In genomic region chr3:72998489-72998888, GRCh38 we compare ENCODE assay signal across 9 cellular contexts. TPM values are rescaled to one million over a fixed set of nuclear protein-coding genes. Genes with fewer than 3 reads are reported as not detected.
DNase-seq lines count a peak whose midpoint lies in the region; ATAC-seq and TF ChIP-seq lines count a peak whose summit lies in the region.
"Had no signal": no experiment of that assay in that cellular context is flagged by ENCODE, and none has a peak within 500 bp of the region (broad histone marks: within the 10 kb centered on the region; RNA-seq: fewer than 3 reads in every experiment).

No MANE protein-coding gene starts in this region.

- H3K36me3 ChIP-seq in BLaER1 treated with 17β-estradiol and CSF1 and Interleukin-3, amounts not matched to agents 10 nM and 100 nM: peaks cover 51 to 56% (median 54%) of the 10 kb centered on the region in 11 experiments
- H3K36me3 ChIP-seq in MM.1S (replicated peaks; ENCODE audit: insufficient read depth, low read length) (peaks cover 3% of the 10 kb centered on the region; the same call in 1 of the 2 replicates), ectodermal cell (ENCODE audit: control insufficient read depth, insufficient read depth, low read length) (peaks cover 18% of the 10 kb centered on the region), mucosa of descending colon (ENCODE audit: low read depth) (no peaks in the 10 kb centered on the region)

- peak overlapping the region; percentile 80 to 95 (median 90) for H3K4me3 ChIP-seq in BLaER1 treated with 17β-estradiol and CSF1 and Interleukin-3, amounts not matched to agents 10 nM and 100 nM
- H3K4me3 ChIP-seq in MM.1S (ENCODE audit: low read length): peak overlapping the region; percentile 73
- peak overlapping the region; percentile 81 for H3K4me3 ChIP-seq in ectodermal cell (ENCODE audit: insufficient read depth, low read depth, low read length)
- no peak overlapping the region for H3K4me3 ChIP-seq in mucosa of descending colon

- peak overlapping the region; percentile 95 to 98 (median 98); a peak in 21 of 22 replicates for H3K9ac ChIP-seq in BLaER1 treated with 17β-estradiol and CSF1 and Interleukin-3, amounts not matched to agents 10 nM and 100 nM
- peak overlapping the region; percentile 85; the same call in 1 of the 2 replicates for H3K9ac ChIP-seq in MM.1S (ENCODE audit: low read length)

- H3K79me2 ChIP-seq in MM.1S (ENCODE audit: low read length): peaks cover 65% of the 10 kb centered on the region

- 52 to 67% methylated on average over 4 of the region's 4 CpGs for WGBS in ectodermal cell, 2 experiments

- no peak overlapping the region for H2AFZ ChIP-seq in MM.1S (ENCODE audit: low read length)

- intact Hi-C loops in mucosa of descending colon (cut with DNase I, micrococcal nuclease): no loop called here

- H3K9me2 ChIP-seq in MM.1S (replicated peaks; ENCODE audit: insufficient read depth, low read length): no peaks in the 10 kb centered on the region

- no peak for ATAC-seq in mucosa of descending colon
- no peak for ATAC-seq in omental fat pad (ENCODE audit: low FRiP score)

- peaks cover 50% of the 10 kb centered on the region for H3K4me1 Mint-ChIP-seq in nephron progenitor cell

- DNase-seq in MM.1S (no peak), nephron progenitor cell (no peak), mucosa of descending colon (no peak), omental fat pad (ENCODE audit: low spot score) (no peak), NCI-H82 treated with DMSO at 0.1 percent for 48 hours (lab: John Stamatoyannopoulos, UW; ENCODE audit: unreplicated experiment) (no peak)
- DNase-seq in stimulated activated CD4-positive, alpha-beta T cell treated with anti-CD3 and anti-CD28 coated beads, Interleukin-1b, Interleukin-23, amount 100 ng/mL, for 48 hours: no peak
- DNase-seq: NCI-H2227 treated with DMSO at 0.1 percent for 48 hours had no signal

- peak overlapping the region; percentile 76 to 100 (median 92) for H3K4me2 ChIP-seq in BLaER1 treated with 17β-estradiol and CSF1 and Interleukin-3, amounts not matched to agents 10 nM and 100 nM
- H3K4me2 ChIP-seq in MM.1S (ENCODE audit: low read depth, low read length): peak overlapping the region; percentile 89

- H3F3A ChIP-seq in MM.1S (ENCODE audit: insufficient read depth, low read length): peaks cover 15% of the 10 kb centered on the region

- peak overlapping the region in 9 of 11 experiments; percentile 93 to 99 (median 97); a peak in 13 of 22 replicates for H3K27ac ChIP-seq in BLaER1 treated with 17β-estradiol and CSF1 and Interleukin-3, amounts not matched to agents 10 nM and 100 nM
- H3K27ac ChIP-seq in MM.1S (ENCODE audit: low read length): peak overlapping the region; percentile 1; the same call in 1 of the 2 replicates
- H3K27ac ChIP-seq in ectodermal cell (ENCODE audit: insufficient read depth, low read depth, low read length, poor library complexity, severe bottlenecking): no peak overlapping the region

- peaks cover 35 to 56% (median 43%) of the 10 kb centered on the region in 10 experiments for H3K4me1 ChIP-seq in BLaER1 treated with 17β-estradiol and CSF1 and Interleukin-3, amounts not matched to agents 10 nM and 100 nM
- peaks cover 16% of the 10 kb centered on the region; the same call in 1 of the 2 replicates for H3K4me1 ChIP-seq in MM.1S (ENCODE audit: low read length)
- peaks cover 11% of the 10 kb centered on the region for H3K4me1 ChIP-seq in ectodermal cell (ENCODE audit: control insufficient read depth, insufficient read depth, low read length)
- peaks cover 42% of the 10 kb centered on the region for H3K4me1 ChIP-seq in mucosa of descending colon (ENCODE audit: low read depth)

- H3K27me3 ChIP-seq in BLaER1 treated with 17β-estradiol and CSF1 and Interleukin-3, amounts not matched to agents 10 nM and 100 nM: no peaks in the 10 kb centered on the region
- H3K27me3 ChIP-seq in MM.1S (replicated peaks; ENCODE audit: insufficient read depth, low read length) (no peaks in the 10 kb centered on the region), ectodermal cell (ENCODE audit: control insufficient read depth, insufficient read depth, low read length, poor library complexity, severe bottlenecking) (no peaks in the 10 kb centered on the region)

- H3K27ac Mint-ChIP-seq in nephron progenitor cell: no peak overlapping the region

- H3K36me3 Mint-ChIP-seq in nephron progenitor cell (ENCODE audit: low read depth): peaks cover 46% of the 10 kb centered on the region

- H3K9me3 Mint-ChIP-seq in nephron progenitor cell: no peaks in the 10 kb centered on the region

- TF ChIP-seq CTCF in MM.1S (IDR thresholded peaks at IDR 0.05; ENCODE audit: low read length) (no peak), nephron progenitor cell (IDR thresholded peaks at IDR 0.05) (no peak), mucosa of descending colon (IDR thresholded peaks at IDR 0.05) (no peak), omental fat pad (IDR thresholded peaks at IDR 0.05) (no peak)

- peaks cover 54 to 63% (median 58%) of the 10 kb centered on the region in 11 experiments; a peak in 21 of 22 replicates for H4K20me1 ChIP-seq in BLaER1 treated with 17β-estradiol and CSF1 and Interleukin-3, amounts not matched to agents 10 nM and 100 nM
- H4K20me1 ChIP-seq in MM.1S (ENCODE audit: insufficient read depth, low read length): peaks cover 35% of the 10 kb centered on the region

- no peaks in the 10 kb centered on the region; a peak in 1 of 22 replicates for H3K9me3 ChIP-seq in BLaER1 treated with 17β-estradiol and CSF1 and Interleukin-3, amounts not matched to agents 10 nM and 100 nM (replicated peaks in 1 of 11)
- H3K9me3 ChIP-seq in MM.1S (replicated peaks; ENCODE audit: insufficient read depth, low read length): no peaks in the 10 kb centered on the region
- no peaks in the 10 kb centered on the region for H3K9me3 ChIP-seq in ectodermal cell (ENCODE audit: control insufficient read depth, low read length)
- no peaks in the 10 kb centered on the region for H3K9me3 ChIP-seq in mucosa of descending colon

- peaks cover 4% of the 10 kb centered on the region for H3K27me3 Mint-ChIP-seq in nephron progenitor cell (ENCODE audit: low read depth, poor library complexity)

- peak overlapping the region; percentile 91 for H3K4me3 Mint-ChIP-seq in nephron progenitor cell

RNA-seq across cellular contexts. Expression of gene PPP4R2, which starts 1.9 kb away (rescaled TPM):
- polyA plus RNA-seq in ectodermal cell (2013, experiment 1 of 4): 82.1 TPM
- 83.1 TPM for polyA plus RNA-seq in ectodermal cell (2013, experiment 2 of 4)
- 73.1 TPM for polyA plus RNA-seq in ectodermal cell (2013, experiment 3 of 4)
- 77.5 TPM for polyA plus RNA-seq in ectodermal cell (2013, experiment 4 of 4)
- 10 to 100 TPM; 71.5 to 77.5 (median 75.3) TPM for total RNA-seq in mucosa of descending colon
- 10 to 100 TPM; 46.5 to 56.6 (median 52.7) TPM for total RNA-seq in omental fat pad
